In genomic region chr6:31736768-31737314, GRCh38 we compare ENCODE assay signal across 1 cellular context.
A peak's percentile ranks its signal among the peaks of the same experiment; 100 is the strongest.
TF ChIP-seq lines count a peak whose summit lies in the region.

No MANE protein-coding gene starts in this region.

TF ChIP-seq in HepG2, 621 proteins besides CTCF, POLR2A, EP300 and RAD21 (continued from another document and continues in another):
- TF ChIP-seq NFAT5 (CRISPR knock-in tag; IDR thresholded peaks at IDR 0.05) (0 out of 2 replicates have a peak, but pooled peaks have one; percentile 4), SMAD3 (CRISPR knock-in tag; IDR thresholded peaks at IDR 0.05) (no peak), HDAC1 (CRISPR knock-in tag; IDR thresholded peaks at IDR 0.05) (no peak), ZMAT3 (CRISPR knock-in tag; conservative IDR thresholded peaks at IDR 0.05) (peak; percentile 0; the same call in 1 of the 2 replicates), LRRFIP1 (CRISPR knock-in tag; conservative IDR thresholded peaks at IDR 0.05) (no peak), KLF12 (CRISPR knock-in tag; IDR thresholded peaks at IDR 0.05; ENCODE audit: borderline replicate concordance) (0 out of 2 replicates have a peak, but pooled peaks have one; percentile 3), MXD4 (CRISPR knock-in tag; IDR thresholded peaks at IDR 0.05) (no peak), ZC3H13 (CRISPR knock-in tag; IDR thresholded peaks at IDR 0.05) (no peak), SAFB2 (CRISPR knock-in tag; IDR thresholded peaks at IDR 0.05; ENCODE audit: borderline replicate concordance, low read depth) (no peak), SUZ12 (IDR thresholded peaks at IDR 0.05; ENCODE audit: low read depth, low read length) (no peak), SKIL (CRISPR knock-in tag; IDR thresholded peaks at IDR 0.05; ENCODE audit: borderline replicate concordance) (no peak; the same call in 1 of the 2 replicates), ZNF383 (CRISPR knock-in tag; IDR thresholded peaks at IDR 0.05; ENCODE audit: borderline replicate concordance) (no peak), ZNF407 (CRISPR knock-in tag; IDR thresholded peaks at IDR 0.05; ENCODE audit: not compliant biosample characterization) (no peak), ZFP90 (CRISPR knock-in tag; IDR thresholded peaks at IDR 0.05; ENCODE audit: borderline replicate concordance) (0 out of 2 replicates have a peak, but pooled peaks have one; percentile 11), RBM22 (optimal IDR thresholded peaks at IDR 0.05; ENCODE audit: low read length) (peak; percentile 46), MATR3 (CRISPR knock-in tag; IDR thresholded peaks at IDR 0.05) (no peak), GMEB1 (CRISPR knock-in tag; IDR thresholded peaks at IDR 0.05; ENCODE audit: borderline replicate concordance) (peak; percentile 26; the same call in 1 of the 2 replicates), ZNF34 (CRISPR knock-in tag; IDR thresholded peaks at IDR 0.05; ENCODE audit: borderline replicate concordance) (no peak), MLXIP (CRISPR knock-in tag; IDR thresholded peaks at IDR 0.05; ENCODE audit: borderline replicate concordance) (0 out of 2 replicates have a peak, but pooled peaks have one; percentile 21), HBP1 (CRISPR knock-in tag; IDR thresholded peaks at IDR 0.05; ENCODE audit: low read depth) (no peak; the same call in 1 of the 2 replicates), ZNF746 (CRISPR knock-in tag; IDR thresholded peaks at IDR 0.05) (no peak), PHF8 (CRISPR knock-in tag; IDR thresholded peaks at IDR 0.05) (no peak), SNRNP70 (IDR thresholded peaks at IDR 0.05; ENCODE audit: low read depth, low read length) (no peak), ZNF101 (CRISPR knock-in tag; IDR thresholded peaks at IDR 0.05; ENCODE audit: borderline replicate concordance, low read depth) (no peak), FOXC1 (CRISPR knock-in tag; IDR thresholded peaks at IDR 0.05; ENCODE audit: borderline replicate concordance) (no peak), ZNF362 (CRISPR knock-in tag; IDR thresholded peaks at IDR 0.05; ENCODE audit: borderline replicate concordance) (no peak), KDM4B (CRISPR knock-in tag; IDR thresholded peaks at IDR 0.05) (no peak)
